ENCODE assay signal across 14 cellular contexts in genomic region chr5:137564475-137564961, GRCh38.
DNase-seq lines count a peak whose midpoint lies in the region; FAIRE-seq and TF ChIP-seq lines count a peak whose summit lies in the region.
"Had no signal": no experiment of that assay in that cellular context is flagged by ENCODE, and none has a peak within 500 bp of the region (broad histone marks: within the 10 kb centered on the region; RNA-seq: fewer than 3 reads in every experiment).

No MANE protein-coding gene starts in this region.

- no peaks in the 10 kb centered on the region for H3K9me3 Mint-ChIP-seq in osteocyte (ENCODE audit: unreplicated experiment)
- H3K9me3 Mint-ChIP-seq: activated T-helper 2 cell treated with anti-CD3 and anti-CD28 coated beads, Interferon-gamma antibody, Interleukin-2, Interleukin-4, amounts not matched to agents 10 μg/mL and 5 μg/mL and 100 μg/mL, durations not matched to agents 14 hours and 24 hours and 36 hours had no signal

- TF ChIP-seq CTCF in endothelial cell of umbilical vein (IDR thresholded peaks at IDR 0.05; ENCODE audit: extremely low read depth in 1 of 2, insufficient read depth in 1 of 2, low read depth in 1 of 2, low read length in 2 of 2) = no peak
- no peak for TF ChIP-seq CTCF in osteocyte (IDR thresholded peaks at IDR 0.05)

- no peak for FAIRE-seq in endothelial cell of umbilical vein (lab: Jason Lieb, UNC)
- FAIRE-seq in small intestine (lab: Jason Lieb, UNC) = no peak

- H3K27me3 ChIP-seq in endothelial cell of umbilical vein (ENCODE audit: control insufficient read depth in 2 of 2, insufficient read depth in 2 of 2, low read length in 2 of 2) = no peaks in the 10 kb centered on the region
- H3K27me3 ChIP-seq in H7 (ENCODE audit: control insufficient read depth, insufficient read depth, low read length) = no peaks in the 10 kb centered on the region
- peaks cover 0 to 2% of the 10 kb centered on the region in 2 donors for H3K27me3 ChIP-seq in small intestine (ENCODE audit: control insufficient read depth in 2 of 2, insufficient read depth in 2 of 2, low read length in 2 of 2)

- no peak for TF ChIP-seq POLR2A in endothelial cell of umbilical vein (IDR thresholded peaks at IDR 0.05; ENCODE audit: low read depth, low read length)

- CTCF ChIA-PET in endothelial cell of umbilical vein (lab: Charles Lee) = interaction anchor here (0.5 kb wide), 1 partner anchor 186 kb away, joined by 3 read pairs; no protein-coding TSS in a partner anchor

- DNase-seq in Daoy (ENCODE audit: low read depth) (peak; percentile 35), NCI-H69 (lab: John Stamatoyannopoulos, UW) (peak; percentile 83), endothelial cell of umbilical vein (ENCODE audit: low read depth, low spot score) (no peak), osteocyte (ENCODE audit: extremely low spot score, unreplicated experiment) (no peak), amniotic stem cell (lab: John Stamatoyannopoulos, UW) (no peak), H7 (no peak), small intestine (no peak), NCI-H82 (lab: John Stamatoyannopoulos, UW) (no peak)
- DNase-seq: activated CD4-positive, alpha-beta T cell treated with anti-CD3 and anti-CD28 coated beads for 48 hours; Caco-2; lower lobe of right lung; NCI-H2171; T-helper 1 cell had no signal

- POLR2A ChIA-PET in endothelial cell of umbilical vein (lab: Charles Lee) = no interaction called here

- dilution Hi-C loops in endothelial cell of umbilical vein (cut with MboI; ENCODE audit: extremely low pct_ligation_motif_present, low sequenced_read_pairs) = no loop called here

- no peaks in the 10 kb centered on the region for H3K9me1 ChIP-seq in endothelial cell of umbilical vein (replicated peaks; ENCODE audit: control insufficient read depth, extremely low read depth, insufficient read depth, low read length)

- H3K9ac ChIP-seq in endothelial cell of umbilical vein (replicated peaks; ENCODE audit: extremely low read depth, insufficient read depth, low read length) = peak overlapping the region; percentile 33

- peak overlapping the region; percentile 92 for H3K27ac Mint-ChIP-seq in osteocyte (ENCODE audit: unreplicated experiment)
- H3K27ac Mint-ChIP-seq: activated T-helper 2 cell treated with anti-CD3 and anti-CD28 coated beads, Interferon-gamma antibody, Interleukin-2, Interleukin-4, amounts not matched to agents 10 μg/mL and 5 μg/mL and 100 μg/mL, durations not matched to agents 14 hours and 24 hours and 36 hours had no signal

- no peaks in the 10 kb centered on the region for H3K27me3 Mint-ChIP-seq in osteocyte (ENCODE audit: unreplicated experiment)

- no peaks in the 10 kb centered on the region for H3K79me2 ChIP-seq in endothelial cell of umbilical vein (ENCODE audit: control insufficient read depth, insufficient read depth, low read length)

- no peaks in the 10 kb centered on the region for H3K36me3 Mint-ChIP-seq in osteocyte (ENCODE audit: unreplicated experiment)

- H3K9me3 ChIP-seq in endothelial cell of umbilical vein (replicated peaks; ENCODE audit: control insufficient read depth, insufficient read depth, low read length) (no peaks in the 10 kb centered on the region), small intestine (ENCODE audit: control insufficient read depth, low read depth) (no peaks in the 10 kb centered on the region)
- H3K9me3 ChIP-seq: Caco-2, lower lobe of right lung had no signal

- H3K36me3 ChIP-seq in endothelial cell of umbilical vein (ENCODE audit: control insufficient read depth in 2 of 2, extremely low read depth in 1 of 2, insufficient read depth in 2 of 2, low read length in 2 of 2) = no peaks in the 10 kb centered on the region
- H3K36me3 ChIP-seq in H7 (replicated peaks; ENCODE audit: control insufficient read depth, insufficient read depth, low read length) = no peaks in the 10 kb centered on the region
- H3K36me3 ChIP-seq in small intestine (ENCODE audit: control insufficient read depth in 2 of 2, insufficient read depth in 2 of 2, low read length in 2 of 2) = no peaks in the 10 kb centered on the region
- H3K36me3 ChIP-seq: lower lobe of right lung had no signal

- peak overlapping the region; percentile 47 for H2AFZ ChIP-seq in endothelial cell of umbilical vein (ENCODE audit: low read depth, low read length)

- intact Hi-C loops in endothelial cell of umbilical vein (cut with micrococcal nuclease) = loop anchor here (5.0 kb wide), 4 partner anchors 173 to 242 kb away; partner anchors contain the start of genes HNRNPA0 and KLHL3

- no TSS peak for BruUV-seq in endothelial cell of umbilical vein (replicated peaks; lab: Mats Ljungman, UMichigan)

- H4K20me1 ChIP-seq in endothelial cell of umbilical vein (replicated peaks; ENCODE audit: control insufficient read depth, extremely low read depth, insufficient read depth, low read length) = no peaks in the 10 kb centered on the region

- no peak overlapping the region for H3K4me3 Mint-ChIP-seq in osteocyte (ENCODE audit: unreplicated experiment)

- H3K4me1 ChIP-seq in endothelial cell of umbilical vein (ENCODE audit: control insufficient read depth, extremely low read depth, insufficient read depth, low read length) (peaks cover 40% of the 10 kb centered on the region), small intestine (ENCODE audit: control insufficient read depth in 2 of 2, insufficient read depth in 1 of 2, low read depth in 1 of 2, low read length in 1 of 2) (no peaks in the 10 kb centered on the region)
- H3K4me1 ChIP-seq: Caco-2 had no signal

- H3K4me2 ChIP-seq in endothelial cell of umbilical vein (ENCODE audit: insufficient read depth, low read length) = peak overlapping the region; percentile 74

- WGBS in small intestine, 3 donors = 47 to 51% (median 48%) methylated on average over 5 of the region's 5 CpGs

- H3K4me1 Mint-ChIP-seq in osteocyte (ENCODE audit: unreplicated experiment) = peaks cover 87% of the 10 kb centered on the region

- H3K4me3 ChIP-seq in endothelial cell of umbilical vein (replicated peaks in 1 of 3; ENCODE audit: insufficient read depth in 1 of 3, low read depth in 1 of 3, low read length in 3 of 3) (peak overlapping the region in 1 of 3 experiments; percentile 0), H7 (ENCODE audit: insufficient read depth, low read depth, low read length) (no peak overlapping the region), small intestine (ENCODE audit: low read depth in 1 of 2, low read length in 2 of 2) (no peak overlapping the region)
- H3K4me3 ChIP-seq: lower lobe of right lung had no signal

- H3K27ac ChIP-seq in endothelial cell of umbilical vein (ENCODE audit: insufficient read depth, low read depth, low read length) (peak overlapping the region; percentile 83), small intestine (ENCODE audit: low read depth in 1 of 2, low read length in 1 of 2) (no peak overlapping the region)
- H3K27ac ChIP-seq: lower lobe of right lung had no signal

TF ChIP-seq in endothelial cell of umbilical vein, 7 proteins besides CTCF, POLR2A, EP300 and RAD21:
- no peak for TF ChIP-seq EZH2 (IDR thresholded peaks at IDR 0.05; ENCODE audit: borderline replicate concordance, low read depth, low read length, severe bottlenecking)
- TF ChIP-seq FOS (IDR thresholded peaks at IDR 0.05; ENCODE audit: borderline replicate concordance, insufficient read depth, low read length) = no peak
- TF ChIP-seq JUN (IDR thresholded peaks at IDR 0.05; ENCODE audit: borderline replicate concordance, insufficient read depth, insufficient read length, low read depth) = no peak

Comparison
In these comparisons a context has a peak if more than half of its experiments do, and no peak if none do; other contexts are left out.
1. DNase-seq: peak in Daoy (single experiment) and NCI-H69 (single experiment); none in endothelial cell of umbilical vein (single experiment), osteocyte (single experiment), amniotic stem cell (single experiment), H7 (single experiment), small intestine (single experiment) and NCI-H82 (single experiment).